Comparison of ENCODE assay signal across 1 cellular context in genomic region chr3:51941447-51941797, GRCh38.
TF ChIP-seq lines count a peak whose summit lies in the region.

No MANE protein-coding gene starts in this region.

TF ChIP-seq in HepG2, 621 proteins besides CTCF, POLR2A, EP300 and RAD21:
- peak; percentile 11; the same call in 1 of the 2 replicates for TF ChIP-seq ZSCAN21 (CRISPR knock-in tag; IDR thresholded peaks at IDR 0.05; ENCODE audit: borderline replicate concordance)
- TF ChIP-seq, protein P1, sequence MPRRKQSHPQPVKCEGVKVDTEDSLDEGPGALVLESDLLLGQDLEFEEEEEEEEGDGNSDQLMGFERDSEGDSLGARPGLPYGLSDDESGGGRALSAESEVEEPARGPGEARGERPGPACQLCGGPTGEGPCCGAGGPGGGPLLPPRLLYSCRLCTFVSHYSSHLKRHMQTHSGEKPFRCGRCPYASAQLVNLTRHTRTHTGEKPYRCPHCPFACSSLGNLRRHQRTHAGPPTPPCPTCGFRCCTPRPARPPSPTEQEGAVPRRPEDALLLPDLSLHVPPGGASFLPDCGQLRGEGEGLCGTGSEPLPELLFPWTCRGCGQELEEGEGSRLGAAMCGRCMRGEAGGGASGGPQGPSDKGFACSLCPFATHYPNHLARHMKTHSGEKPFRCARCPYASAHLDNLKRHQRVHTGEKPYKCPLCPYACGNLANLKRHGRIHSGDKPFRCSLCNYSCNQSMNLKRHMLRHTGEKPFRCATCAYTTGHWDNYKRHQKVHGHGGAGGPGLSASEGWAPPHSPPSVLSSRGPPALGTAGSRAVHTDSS (CRISPR knock-in tag; conservative IDR thresholded peaks at IDR 0.05) = no peak
- TF ChIP-seq EEA1 (CRISPR knock-in tag; IDR thresholded peaks at IDR 0.05; ENCODE audit: borderline replicate concordance) = no peak
- 0 out of 2 replicates have a peak, but pooled peaks have one; percentile 20 for TF ChIP-seq KDM5A (IDR thresholded peaks at IDR 0.05; ENCODE audit: borderline replicate concordance, low read length)
- 0 out of 2 replicates have a peak, but pooled peaks have one; percentile 25 for TF ChIP-seq MEIS2 (CRISPR knock-in tag; IDR thresholded peaks at IDR 0.05)
- TF ChIP-seq ZNF256 (CRISPR knock-in tag; conservative IDR thresholded peaks at IDR 0.05) = no peak
- no peak for TF ChIP-seq TAF1 (CRISPR knock-in tag; IDR thresholded peaks at IDR 0.05)
- no peak for TF ChIP-seq ZFYVE20 (CRISPR knock-in tag; IDR thresholded peaks at IDR 0.05; ENCODE audit: borderline replicate concordance, low read depth)
